ENCODE assay signal across 20 cellular contexts in the genomic region with DNA sequence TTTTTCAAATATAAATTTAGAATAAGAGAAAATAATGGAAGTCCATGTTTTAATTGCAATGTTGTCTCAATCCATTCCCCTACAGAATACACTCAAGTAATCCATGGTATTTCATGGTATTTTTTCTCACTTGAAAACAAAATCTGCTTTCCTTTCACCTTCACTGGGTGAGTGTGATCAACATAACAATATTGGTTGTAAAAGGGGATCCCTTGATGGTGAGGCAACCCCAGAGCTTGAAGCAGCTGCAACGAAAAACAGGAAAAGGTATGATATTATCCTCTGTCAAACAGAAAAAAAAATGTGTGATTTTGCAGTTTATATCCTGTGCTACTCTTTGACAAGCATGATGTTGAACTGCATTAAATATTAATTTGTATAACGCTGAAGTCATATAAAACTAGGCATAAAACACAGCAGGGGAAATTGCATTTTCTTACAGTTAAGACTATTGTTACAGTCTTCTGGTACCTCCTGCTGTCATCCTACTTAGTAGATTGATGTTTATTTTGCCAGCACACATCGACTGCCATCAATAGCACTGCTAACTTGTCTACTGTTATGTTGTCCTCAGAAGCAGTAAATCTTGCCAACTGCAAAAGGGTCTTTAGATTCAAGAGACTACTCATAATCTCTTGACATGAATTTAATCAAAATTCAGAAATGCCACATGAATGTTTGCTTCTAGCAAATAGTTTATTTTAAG.
"Had no signal": no experiment of that assay in that cellular context is flagged by ENCODE, and none has a peak within 500 bp of the region (broad histone marks: within the 10 kb centered on the region; RNA-seq: fewer than 3 reads in every experiment).

No MANE protein-coding gene starts in this region.

- H3K4me3 Mint-ChIP-seq: activated CD4-positive, alpha-beta T cell treated with anti-CD3 and anti-CD28 coated beads, Interleukin-2, amount 10 ng/mL, durations not matched to agents 24 days and 14 days; nephron progenitor cell had no signal

- H3K4me1 Mint-ChIP-seq: activated CD4-positive, alpha-beta T cell treated with anti-CD3 and anti-CD28 coated beads, Interleukin-2, amount 10 ng/mL, durations not matched to agents 24 days and 14 days had no signal

- H3K27me3 ChIP-seq: ascending aorta, transverse colon, vagina had no signal

- H3K27me3 Mint-ChIP-seq: activated CD4-positive, alpha-beta T cell treated with anti-CD3 and anti-CD28 coated beads, Interleukin-2, amount 10 ng/mL, durations not matched to agents 24 days and 14 days had no signal

- H3K9me3 Mint-ChIP-seq: activated CD4-positive, alpha-beta T cell treated with anti-CD3 and anti-CD28 coated beads, Interleukin-2, amount 10 ng/mL, durations not matched to agents 24 days and 14 days; nephron progenitor cell had no signal

- FAIRE-seq: endometrium, frontal cortex had no signal

- H3K27ac ChIP-seq: ascending aorta, coronary artery, transverse colon, vagina had no signal

- DNase-seq: activated CD4-positive, alpha-beta T cell treated with anti-CD3 and anti-CD28 coated beads, Interleukin-2, amount 10 ng/mL, durations not matched to agents 24 days and 14 days; activated CD4-positive, CD25-positive, alpha-beta regulatory T cell; activated CD8-positive, alpha-beta memory T cell treated with anti-CD3 and anti-CD28 coated beads, Interleukin-2, amount 50 U/mL, for 48 hours; activated effector memory CD4-positive, alpha-beta T cell treated with anti-CD3 and anti-CD28 coated beads, Interleukin-2, amount 50 U/mL, for 16 hours; activated naive CD4-positive, alpha-beta T cell treated with anti-CD3 and anti-CD28 coated beads, Interleukin-2, amount 50 U/mL, for 16 hours; activated T-cell treated with anti-CD3 and anti-CD28 coated beads, Interleukin-2, amount 50 U/mL, for 48 hours; erythroblast; hypothalamus; left ventricle myocardium superior; nephron progenitor cell; retina; stimulated activated CD4-positive, alpha-beta T cell treated with anti-CD3 and anti-CD28 coated beads, Interleukin-1b, Interleukin-23, amount 100 ng/mL, for 48 hours; stimulated activated naive CD8-positive, alpha-beta T cell treated with anti-CD3 and anti-CD28 coated beads, Interleukin-15, Interleukin-2, amounts not matched to agents 100 U/mL and 50 U/mL, for 24 hours; T-helper 9 cell; transverse colon had no signal

- H3K27ac Mint-ChIP-seq: activated CD4-positive, alpha-beta T cell treated with anti-CD3 and anti-CD28 coated beads, Interleukin-2, amount 10 ng/mL, durations not matched to agents 24 days and 14 days; nephron progenitor cell had no signal

- H3K4me3 ChIP-seq: ascending aorta, coronary artery, transverse colon, vagina had no signal

- ATAC-seq: left ventricle myocardium superior; stimulated activated naive CD8-positive, alpha-beta T cell treated with anti-CD3 and anti-CD28 coated beads, Interleukin-15, Interleukin-2, amounts not matched to agents 100 U/mL and 50 U/mL, for 24 hours had no signal

- H3K36me3 ChIP-seq: ascending aorta, transverse colon, vagina had no signal

- H3K9me3 ChIP-seq: ascending aorta, transverse colon, vagina had no signal

- H3K4me1 ChIP-seq: ascending aorta, transverse colon, vagina had no signal
